8 cellular contexts compared by ENCODE assay signal in genomic region chr11:128890543-128891409, GRCh38. TPM values are rescaled to one million over a fixed set of nuclear protein-coding genes. Genes with fewer than 3 reads are reported as not detected.
A peak's percentile ranks its signal among the peaks of the same experiment; 100 is the strongest.
DNase-seq lines count a peak whose midpoint lies in the region; ATAC-seq and TF ChIP-seq lines count a peak whose summit lies in the region.

Gene KCNJ5 (plus strand): TSS chr11:128891356. CDS start chr11:128911274, 19,918 bp downstream.

- H3K36me3 Mint-ChIP-seq in effector memory CD8-positive, alpha-beta T cell (ENCODE audit: insufficient read depth): peaks cover 4% of the 10 kb centered on the region

- peaks cover 89% of the 10 kb centered on the region for H3K27me3 ChIP-seq in H7 (ENCODE audit: control insufficient read depth, insufficient read depth, low read length)
- peaks cover 0 to 6% of the 10 kb centered on the region in 2 donors for H3K27me3 ChIP-seq in Peyer's patch

- peak within 1 kb of the TSS; percentile 67 to 78 for H3K4me3 Mint-ChIP-seq in effector memory CD8-positive, alpha-beta T cell

- H3K9me3 ChIP-seq in Peyer's patch (no peaks in the 10 kb centered on the region), mucosa of descending colon (no peaks in the 10 kb centered on the region)

- H3K36me3 ChIP-seq in H7 (replicated peaks; ENCODE audit: control insufficient read depth, insufficient read depth, low read length) (no peaks in the 10 kb centered on the region), Peyer's patch (no peaks in the 10 kb centered on the region), mucosa of descending colon (ENCODE audit: low read depth) (no peaks in the 10 kb centered on the region)

- H3K27ac Mint-ChIP-seq in effector memory CD8-positive, alpha-beta T cell: peak within 1 kb of the TSS in 1 of 2 donors; percentile 56

- H3K27me3 Mint-ChIP-seq in effector memory CD8-positive, alpha-beta T cell: peaks cover 45 to 88% of the 10 kb centered on the region in 2 donors

- no peaks in the 10 kb centered on the region for H3K9me3 Mint-ChIP-seq in effector memory CD8-positive, alpha-beta T cell

- peak; percentile 52 for ATAC-seq in effector memory CD8-positive, alpha-beta T cell (replicated peaks)
- peak; percentile 65 for ATAC-seq in mucosa of descending colon
- no peak for ATAC-seq in HG03457 (IDR thresholded peaks at IDR 0.05; ENCODE audit: unreplicated experiment)
- ATAC-seq in GM19463 (IDR thresholded peaks at IDR 0.05; ENCODE audit: unreplicated experiment): no peak
- ATAC-seq in HG03135 (IDR thresholded peaks at IDR 0.05; ENCODE audit: unreplicated experiment): no peak

- peaks cover 9 to 13% of the 10 kb centered on the region in 2 donors for H3K4me1 Mint-ChIP-seq in effector memory CD8-positive, alpha-beta T cell (ENCODE audit: low read depth in 2 of 2)

- peak; percentile 88 for DNase-seq in H7
- peak in 2 of 3 donors; percentile 51 to 65 for DNase-seq in Peyer's patch
- no peak for DNase-seq in effector memory CD8-positive, alpha-beta T cell
- peak in 2 of 3 donors; percentile 23 to 62 for DNase-seq in mucosa of descending colon
- DNase-seq in cerebellar nuclear complex (lab: John Stamatoyannopoulos, UW): no peak

- H3K4me1 ChIP-seq in Peyer's patch: peaks cover 0 to 21% (median 4%) of the 10 kb centered on the region in 4 donors
- H3K4me1 ChIP-seq in mucosa of descending colon (ENCODE audit: low read depth): peaks cover 10% of the 10 kb centered on the region

- intact Hi-C loops in mucosa of descending colon (cut with DNase I, micrococcal nuclease): no loop called here

- no peak within 1 kb of the TSS for H3K27ac ChIP-seq in Peyer's patch

- TF ChIP-seq POLR2A in Peyer's patch (IDR thresholded peaks at IDR 0.05): no peak

- TF ChIP-seq CTCF in Peyer's patch (IDR thresholded peaks at IDR 0.05): no peak
- TF ChIP-seq CTCF in mucosa of descending colon (IDR thresholded peaks at IDR 0.05): no peak

- H3K4me3 ChIP-seq in H7 (ENCODE audit: insufficient read depth, low read depth, low read length) (peak within 1 kb of the TSS; percentile 45), Peyer's patch (peak within 1 kb of the TSS; percentile 12 to 63 (median 49)), mucosa of descending colon (no peak within 1 kb of the TSS)

RNA-seq across cellular contexts. Expression of gene KCNJ5, which starts in this region (rescaled TPM):
- total RNA-seq in H7 (2014; rRNA removed; shearing (Covaris generic)): 0.04 and 0.35 TPM in 2 replicates
- total RNA-seq in Peyer's patch (1 to 10 TPM in 1 of 4 donors, not detected in 3; 1.6 TPM), mucosa of descending colon (1 to 10 TPM in 1 of 3 donors, under 1 TPM in 2; 0.14 to 3.9 (median 0.48) TPM)

Comparison
In these comparisons a context has a peak if more than half of its experiments do, and no peak if none do; other contexts are left out.
1. Peak in DNase-seq and H3K4me3 ChIP-seq in H7; RNA of the gene not detected or under 1 TPM.
2. DNase-seq: peak in Peyer's patch (2 of 3) and mucosa of descending colon (2 of 3); none in effector memory CD8-positive, alpha-beta T cell (0 of 3) and cerebellar nuclear complex (0 of 2).
3. ATAC-seq: peak in effector memory CD8-positive, alpha-beta T cell (single experiment) and mucosa of descending colon (single experiment); none in HG03457 (single experiment), GM19463 (single experiment) and HG03135 (single experiment).